8 cellular contexts compared by ENCODE assay signal in genomic region chr2:161426788-161427412, GRCh38. TPM values are rescaled to one million over a fixed set of nuclear protein-coding genes. Genes with fewer than 3 reads are reported as not detected.
DNase-seq lines count a peak whose midpoint lies in the region; ATAC-seq lines count a peak whose summit lies in the region.

No MANE protein-coding gene starts in this region.

- H3K9me3 Mint-ChIP-seq in activated naive CD4-positive, alpha-beta T cell treated with anti-CD3 and anti-CD28 coated beads for 36 hours: peaks cover 2% of the 10 kb centered on the region

- H3K36me3 Mint-ChIP-seq in activated naive CD4-positive, alpha-beta T cell treated with anti-CD3 and anti-CD28 coated beads for 36 hours (ENCODE audit: low read depth): no peaks in the 10 kb centered on the region

- CTCF ChIA-PET in activated naive CD4-positive, alpha-beta T cell treated with anti-CD3 and anti-CD28 coated beads for 36 hours (lab: Charles Lee): interaction anchor here (0.8 kb wide), 1 partner anchor 11 kb away, joined by 3 read pairs; the partner anchor contains the start of gene TBR1

- ATAC-seq in HG03135 (IDR thresholded peaks at IDR 0.05; ENCODE audit: unreplicated experiment): no peak
- no peak for ATAC-seq in HG03469 (IDR thresholded peaks at IDR 0.05; ENCODE audit: unreplicated experiment)

- H3K4me1 Mint-ChIP-seq in activated naive CD4-positive, alpha-beta T cell treated with anti-CD3 and anti-CD28 coated beads for 36 hours (ENCODE audit: low read depth): peaks cover 29% of the 10 kb centered on the region

- peaks cover 75% of the 10 kb centered on the region for H3K27me3 Mint-ChIP-seq in activated naive CD4-positive, alpha-beta T cell treated with anti-CD3 and anti-CD28 coated beads for 36 hours (ENCODE audit: low read depth)

- peak; percentile 29 for DNase-seq in activated naive CD4-positive, alpha-beta T cell treated with anti-CD3 and anti-CD28 coated beads for 36 hours
- DNase-seq in activated naive CD4-positive, alpha-beta T cell treated with anti-CD3 and anti-CD28 coated beads, Interleukin-2, amount 50 U/mL, for 16 hours: no peak
- peak; percentile 26 for DNase-seq in amniotic epithelial cell (ENCODE audit: low read depth)
- DNase-seq in islet precursor cell: peak; percentile 55
- DNase-seq in superior temporal gyrus (ENCODE audit: extremely low spot score): peak; percentile 53
- no peak for DNase-seq in NCI-H2081 treated with DMSO at 0.1 percent for 48 hours (lab: John Stamatoyannopoulos, UW)

- peak overlapping the region; percentile 56 for H3K4me3 Mint-ChIP-seq in activated naive CD4-positive, alpha-beta T cell treated with anti-CD3 and anti-CD28 coated beads for 36 hours

- no peak overlapping the region for H3K27ac Mint-ChIP-seq in activated naive CD4-positive, alpha-beta T cell treated with anti-CD3 and anti-CD28 coated beads for 36 hours

- intact Hi-C loops in activated naive CD4-positive, alpha-beta T cell treated with anti-CD3 and anti-CD28 coated beads for 36 hours (cut with micrococcal nuclease): loop anchor here (10.0 kb wide), 1 partner anchor 918 kb away; the partner anchor contains the start of gene GCA

RNA-seq across cellular contexts. Expression of gene TBR1, which starts 10.8 kb away (rescaled TPM):
- not detected for total RNA-seq in activated naive CD4-positive, alpha-beta T cell treated with anti-CD3 and anti-CD28 coated beads for 36 hours

Comparison
In these comparisons a context has a peak if more than half of its experiments do, and no peak if none do; other contexts are left out.
1. DNase-seq: peak in activated naive CD4-positive, alpha-beta T cell treated with anti-CD3 and anti-CD28 coated beads for 36 hours (single experiment), amniotic epithelial cell (single experiment), islet precursor cell (single experiment) and superior temporal gyrus (single experiment); none in activated naive CD4-positive, alpha-beta T cell treated with anti-CD3 and anti-CD28 coated beads, Interleukin-2, amount 50 U/mL, for 16 hours (single experiment) and NCI-H2081 treated with DMSO at 0.1 percent for 48 hours (single experiment).